In genomic region chr10:99329238-99329890, GRCh38 we compare ENCODE assay signal across 1 cellular context.
A peak's percentile ranks its signal among the peaks of the same experiment; 100 is the strongest.
TF ChIP-seq lines count a peak whose summit lies in the region.

TSS of gene CNNM1 (plus strand) at chr10:99329356. CDS start at chr10:99329388, 32 bp downstream.

TF ChIP-seq in HepG2, 621 proteins besides CTCF, POLR2A, EP300 and RAD21 (continued from another document and continues in another):
- TF ChIP-seq, protein P1, sequence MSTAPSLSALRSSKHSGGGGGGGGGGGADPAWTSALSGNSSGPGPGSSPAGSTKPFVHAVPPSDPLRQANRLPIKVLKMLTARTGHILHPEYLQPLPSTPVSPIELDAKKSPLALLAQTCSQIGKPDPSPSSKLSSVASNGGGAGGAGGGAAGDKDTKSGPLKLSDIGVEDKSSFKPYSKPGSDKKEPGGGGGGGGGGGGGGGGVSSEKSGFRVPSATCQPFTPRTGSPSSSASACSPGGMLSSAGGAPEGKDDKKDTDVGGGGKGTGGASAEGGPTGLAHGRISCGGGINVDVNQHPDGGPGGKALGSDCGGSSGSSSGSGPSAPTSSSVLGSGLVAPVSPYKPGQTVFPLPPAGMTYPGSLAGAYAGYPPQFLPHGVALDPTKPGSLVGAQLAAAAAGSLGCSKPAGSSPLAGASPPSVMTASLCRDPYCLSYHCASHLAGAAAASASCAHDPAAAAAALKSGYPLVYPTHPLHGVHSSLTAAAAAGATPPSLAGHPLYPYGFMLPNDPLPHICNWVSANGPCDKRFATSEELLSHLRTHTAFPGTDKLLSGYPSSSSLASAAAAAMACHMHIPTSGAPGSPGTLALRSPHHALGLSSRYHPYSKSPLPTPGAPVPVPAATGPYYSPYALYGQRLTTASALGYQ (CRISPR knock-in tag; IDR thresholded peaks at IDR 0.05), result no peak; the same call in 1 of the 2 replicates
- TF ChIP-seq, protein P2, sequence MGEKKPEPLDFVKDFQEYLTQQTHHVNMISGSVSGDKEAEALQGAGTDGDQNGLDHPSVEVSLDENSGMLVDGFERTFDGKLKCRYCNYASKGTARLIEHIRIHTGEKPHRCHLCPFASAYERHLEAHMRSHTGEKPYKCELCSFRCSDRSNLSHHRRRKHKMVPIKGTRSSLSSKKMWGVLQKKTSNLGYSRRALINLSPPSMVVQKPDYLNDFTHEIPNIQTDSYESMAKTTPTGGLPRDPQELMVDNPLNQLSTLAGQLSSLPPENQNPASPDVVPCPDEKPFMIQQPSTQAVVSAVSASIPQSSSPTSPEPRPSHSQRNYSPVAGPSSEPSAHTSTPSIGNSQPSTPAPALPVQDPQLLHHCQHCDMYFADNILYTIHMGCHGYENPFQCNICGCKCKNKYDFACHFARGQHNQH (CRISPR knock-in tag; IDR thresholded peaks at IDR 0.05), result peak; percentile 34; the same call in 1 of the 2 replicates
- TF ChIP-seq ZNF335 (CRISPR knock-in tag; IDR thresholded peaks at IDR 0.05) (no peak), CHD2 (IDR thresholded peaks at IDR 0.05; ENCODE audit: low read depth, low read length) (no peak), ZNF687 (CRISPR knock-in tag; IDR thresholded peaks at IDR 0.05) (peak; percentile 96), HMG20B (CRISPR knock-in tag; conservative IDR thresholded peaks at IDR 0.05) (peak; percentile 61; the same call in 1 of the 2 replicates), ZIK1 (CRISPR knock-in tag; IDR thresholded peaks at IDR 0.05; ENCODE audit: borderline replicate concordance, low read depth) (peak; percentile 64; the same call in 1 of the 2 replicates), ZBTB42 (CRISPR knock-in tag; IDR thresholded peaks at IDR 0.05) (peak; percentile 88; the same call in 1 of the 2 replicates), NONO (IDR thresholded peaks at IDR 0.05) (no peak), NONO (CRISPR knock-in tag; conservative IDR thresholded peaks at IDR 0.05) (peak; percentile 78), ZMYM2 (CRISPR knock-in tag; IDR thresholded peaks at IDR 0.05) (no peak), MIXL1 (CRISPR knock-in tag; IDR thresholded peaks at IDR 0.05) (no peak), ZNF33B (CRISPR knock-in tag; IDR thresholded peaks at IDR 0.05) (no peak; the same call in 1 of the 2 replicates), RFX5 (IDR thresholded peaks at IDR 0.05; ENCODE audit: low read depth, low read length) (no peak), PHF8 (CRISPR knock-in tag; IDR thresholded peaks at IDR 0.05) (peak; percentile 60; the same call in 1 of the 2 replicates), ZFX (CRISPR knock-in tag; IDR thresholded peaks at IDR 0.05; ENCODE audit: low read depth) (peak; percentile 67), ZNF552 (CRISPR knock-in tag; IDR thresholded peaks at IDR 0.05; ENCODE audit: borderline replicate concordance) (peak; percentile 51), TCF7L2 (IDR thresholded peaks at IDR 0.05; ENCODE audit: low read depth, low read length) (no peak), ARNT (IDR thresholded peaks at IDR 0.05) (no peak), CSRNP1 (CRISPR knock-in tag; IDR thresholded peaks at IDR 0.05) (peak; percentile 79), ZNF816 (CRISPR knock-in tag; IDR thresholded peaks at IDR 0.05; ENCODE audit: borderline replicate concordance) (no peak), ESRRA (CRISPR knock-in tag; IDR thresholded peaks at IDR 0.05; ENCODE audit: low read depth) (no peak), ZNF644 (CRISPR knock-in tag; IDR thresholded peaks at IDR 0.05; ENCODE audit: low read depth) (no peak), NFIC (IDR thresholded peaks at IDR 0.05; ENCODE audit: low read length) (no peak), TGIF2 (CRISPR knock-in tag; IDR thresholded peaks at IDR 0.05) (no peak), MXD4 (CRISPR knock-in tag; IDR thresholded peaks at IDR 0.05) (peak; percentile 75; the same call in 1 of the 2 replicates), CBFB (CRISPR knock-in tag; IDR thresholded peaks at IDR 0.05) (no peak), ISL2 (CRISPR knock-in tag; IDR thresholded peaks at IDR 0.05) (0 out of 2 replicates have a peak, but pooled peaks have one; percentile 44), ZNF768 (CRISPR knock-in tag; IDR thresholded peaks at IDR 0.05) (0 out of 2 replicates have a peak, but pooled peaks have one; percentile 48), CENPX (CRISPR knock-in tag; IDR thresholded peaks at IDR 0.05) (no peak), SMAD1 (CRISPR knock-in tag; IDR thresholded peaks at IDR 0.05; ENCODE audit: borderline replicate concordance, low read depth) (no peak), ZUFSP (CRISPR knock-in tag; IDR thresholded peaks at IDR 0.05; ENCODE audit: borderline replicate concordance) (no peak), ZNF343 (CRISPR knock-in tag; IDR thresholded peaks at IDR 0.05) (peak; percentile 38; the same call in 1 of the 2 replicates), TCF7 (IDR thresholded peaks at IDR 0.05; ENCODE audit: low read depth) (no peak), CCDC6 (CRISPR knock-in tag; IDR thresholded peaks at IDR 0.05) (peak; percentile 49; the same call in 1 of the 2 replicates)
- TF ChIP-seq, protein P3, sequence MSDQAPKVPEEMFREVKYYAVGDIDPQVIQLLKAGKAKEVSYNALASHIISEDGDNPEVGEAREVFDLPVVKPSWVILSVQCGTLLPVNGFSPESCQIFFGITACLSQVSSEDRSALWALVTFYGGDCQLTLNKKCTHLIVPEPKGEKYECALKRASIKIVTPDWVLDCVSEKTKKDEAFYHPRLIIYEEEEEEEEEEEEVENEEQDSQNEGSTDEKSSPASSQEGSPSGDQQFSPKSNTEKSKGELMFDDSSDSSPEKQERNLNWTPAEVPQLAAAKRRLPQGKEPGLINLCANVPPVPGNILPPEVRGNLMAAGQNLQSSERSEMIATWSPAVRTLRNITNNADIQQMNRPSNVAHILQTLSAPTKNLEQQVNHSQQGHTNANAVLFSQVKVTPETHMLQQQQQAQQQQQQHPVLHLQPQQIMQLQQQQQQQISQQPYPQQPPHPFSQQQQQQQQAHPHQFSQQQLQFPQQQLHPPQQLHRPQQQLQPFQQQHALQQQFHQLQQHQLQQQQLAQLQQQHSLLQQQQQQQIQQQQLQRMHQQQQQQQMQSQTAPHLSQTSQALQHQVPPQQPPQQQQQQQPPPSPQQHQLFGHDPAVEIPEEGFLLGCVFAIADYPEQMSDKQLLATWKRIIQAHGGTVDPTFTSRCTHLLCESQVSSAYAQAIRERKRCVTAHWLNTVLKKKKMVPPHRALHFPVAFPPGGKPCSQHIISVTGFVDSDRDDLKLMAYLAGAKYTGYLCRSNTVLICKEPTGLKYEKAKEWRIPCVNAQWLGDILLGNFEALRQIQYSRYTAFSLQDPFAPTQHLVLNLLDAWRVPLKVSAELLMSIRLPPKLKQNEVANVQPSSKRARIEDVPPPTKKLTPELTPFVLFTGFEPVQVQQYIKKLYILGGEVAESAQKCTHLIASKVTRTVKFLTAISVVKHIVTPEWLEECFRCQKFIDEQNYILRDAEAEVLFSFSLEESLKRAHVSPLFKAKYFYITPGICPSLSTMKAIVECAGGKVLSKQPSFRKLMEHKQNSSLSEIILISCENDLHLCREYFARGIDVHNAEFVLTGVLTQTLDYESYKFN (CRISPR knock-in tag; conservative IDR thresholded peaks at IDR 0.05), result no peak
- TF ChIP-seq, protein P4, sequence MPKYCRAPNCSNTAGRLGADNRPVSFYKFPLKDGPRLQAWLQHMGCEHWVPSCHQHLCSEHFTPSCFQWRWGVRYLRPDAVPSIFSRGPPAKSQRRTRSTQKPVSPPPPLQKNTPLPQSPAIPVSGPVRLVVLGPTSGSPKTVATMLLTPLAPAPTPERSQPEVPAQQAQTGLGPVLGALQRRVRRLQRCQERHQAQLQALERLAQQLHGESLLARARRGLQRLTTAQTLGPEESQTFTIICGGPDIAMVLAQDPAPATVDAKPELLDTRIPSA (CRISPR knock-in tag; IDR thresholded peaks at IDR 0.05; ENCODE audit: borderline replicate concordance), result no peak; the same call in 1 of the 2 replicates
- TF ChIP-seq, protein P5, sequence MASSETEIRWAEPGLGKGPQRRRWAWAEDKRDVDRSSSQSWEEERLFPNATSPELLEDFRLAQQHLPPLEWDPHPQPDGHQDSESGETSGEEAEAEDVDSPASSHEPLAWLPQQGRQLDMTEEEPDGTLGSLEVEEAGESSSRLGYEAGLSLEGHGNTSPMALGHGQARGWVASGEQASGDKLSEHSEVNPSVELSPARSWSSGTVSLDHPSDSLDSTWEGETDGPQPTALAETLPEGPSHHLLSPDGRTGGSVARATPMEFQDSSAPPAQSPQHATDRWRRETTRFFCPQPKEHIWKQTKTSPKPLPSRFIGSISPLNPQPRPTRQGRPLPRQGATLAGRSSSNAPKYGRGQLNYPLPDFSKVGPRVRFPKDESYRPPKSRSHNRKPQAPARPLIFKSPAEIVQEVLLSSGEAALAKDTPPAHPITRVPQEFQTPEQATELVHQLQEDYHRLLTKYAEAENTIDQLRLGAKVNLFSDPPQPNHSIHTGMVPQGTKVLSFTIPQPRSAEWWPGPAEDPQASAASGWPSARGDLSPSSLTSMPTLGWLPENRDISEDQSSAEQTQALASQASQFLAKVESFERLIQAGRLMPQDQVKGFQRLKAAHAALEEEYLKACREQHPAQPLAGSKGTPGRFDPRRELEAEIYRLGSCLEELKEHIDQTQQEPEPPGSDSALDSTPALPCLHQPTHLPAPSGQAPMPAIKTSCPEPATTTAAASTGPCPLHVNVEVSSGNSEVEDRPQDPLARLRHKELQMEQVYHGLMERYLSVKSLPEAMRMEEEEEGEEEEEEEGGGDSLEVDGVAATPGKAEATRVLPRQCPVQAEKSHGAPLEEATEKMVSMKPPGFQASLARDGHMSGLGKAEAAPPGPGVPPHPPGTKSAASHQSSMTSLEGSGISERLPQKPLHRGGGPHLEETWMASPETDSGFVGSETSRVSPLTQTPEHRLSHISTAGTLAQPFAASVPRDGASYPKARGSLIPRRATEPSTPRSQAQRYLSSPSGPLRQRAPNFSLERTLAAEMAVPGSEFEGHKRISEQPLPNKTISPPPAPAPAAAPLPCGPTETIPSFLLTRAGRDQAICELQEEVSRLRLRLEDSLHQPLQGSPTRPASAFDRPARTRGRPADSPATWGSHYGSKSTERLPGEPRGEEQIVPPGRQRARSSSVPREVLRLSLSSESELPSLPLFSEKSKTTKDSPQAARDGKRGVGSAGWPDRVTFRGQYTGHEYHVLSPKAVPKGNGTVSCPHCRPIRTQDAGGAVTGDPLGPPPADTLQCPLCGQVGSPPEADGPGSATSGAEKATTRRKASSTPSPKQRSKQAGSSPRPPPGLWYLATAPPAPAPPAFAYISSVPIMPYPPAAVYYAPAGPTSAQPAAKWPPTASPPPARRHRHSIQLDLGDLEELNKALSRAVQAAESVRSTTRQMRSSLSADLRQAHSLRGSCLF (CRISPR knock-in tag; IDR thresholded peaks at IDR 0.05; ENCODE audit: borderline replicate concordance), result no peak
- TF ChIP-seq, protein P6, sequence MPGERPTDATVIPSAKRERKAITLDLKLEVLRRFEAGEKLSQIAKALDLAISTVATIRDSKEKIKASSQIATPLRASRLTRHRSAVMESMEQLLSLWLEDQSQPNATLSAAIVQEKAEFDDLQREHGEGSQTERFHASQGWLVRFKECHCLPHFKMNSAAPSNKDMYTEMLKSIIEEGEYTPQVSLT (CRISPR knock-in tag; IDR thresholded peaks at IDR 0.05; ENCODE audit: borderline replicate concordance, low read depth), result no peak
